In the genomic region with DNA sequence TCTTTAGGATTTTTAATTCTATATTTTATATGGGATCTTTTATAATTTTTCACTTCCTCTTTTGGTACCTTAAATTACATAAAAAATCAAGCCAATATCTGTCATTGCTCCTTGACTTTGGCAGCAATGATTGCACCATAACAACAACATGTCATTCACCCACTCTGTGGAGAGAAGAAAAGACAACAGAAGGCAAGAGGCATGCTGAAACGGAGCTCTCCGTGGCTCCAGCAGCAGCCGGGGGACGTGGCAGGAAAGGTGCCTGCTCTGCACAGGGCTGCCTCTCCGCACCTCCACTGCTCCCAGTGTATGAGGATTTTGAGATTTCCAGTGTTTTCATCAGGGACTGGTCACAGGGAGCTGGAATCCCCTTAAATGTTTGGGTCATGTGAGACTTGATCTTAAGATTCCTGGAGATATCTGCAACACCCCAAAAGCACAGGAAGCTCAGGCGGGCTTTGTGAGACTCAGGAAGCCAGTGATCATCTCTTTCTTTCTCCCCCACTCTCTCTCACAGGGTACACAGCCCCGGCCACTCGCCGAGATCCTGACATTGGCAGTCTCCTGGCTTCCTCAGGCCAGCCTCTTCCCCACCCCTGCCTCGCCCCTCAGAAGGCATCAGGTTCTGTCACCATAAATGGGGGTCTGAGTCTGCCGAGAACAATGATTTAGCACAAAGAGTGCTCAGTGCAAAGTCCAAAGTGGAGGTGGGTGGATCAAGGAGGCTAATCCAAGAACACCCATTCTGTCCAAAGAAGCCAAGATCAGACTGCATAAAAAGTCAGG, we compare ENCODE assay signal across 18 cellular contexts.
DNase-seq lines count a peak whose midpoint lies in the region; ATAC-seq and TF ChIP-seq lines count a peak whose summit lies in the region.
"Had no signal": no experiment of that assay in that cellular context is flagged by ENCODE, and none has a peak within 500 bp of the region (broad histone marks: within the 10 kb centered on the region; RNA-seq: fewer than 3 reads in every experiment).

No MANE protein-coding gene starts in this region.

- H3K9me3 ChIP-seq in osteoblast (ENCODE audit: low read depth, low read length) = no peaks in the 10 kb centered on the region
- H3K9me3 ChIP-seq in SJCRH30 (replicated peaks) = no peaks in the 10 kb centered on the region
- H3K9me3 ChIP-seq: psoas muscle had no signal

- no peaks in the 10 kb centered on the region; the same call in 2 of the 3 replicates for H3K9me3 Mint-ChIP-seq in GM23338
- H3K9me3 Mint-ChIP-seq: effector memory CD8-positive, alpha-beta T cell; T-helper 1 cell treated with Interleukin-12 subunit alpha and Interleukin-12 subunit beta and Interleukin-4 antibody, amounts not matched to agents 30 μg/mL and 1 μg/mL, for 36 hours had no signal

- H3K79me2 ChIP-seq in GM23338 (replicated peaks; ENCODE audit: insufficient read depth) (no peaks in the 10 kb centered on the region), osteoblast (ENCODE audit: insufficient read depth, low read length) (no peaks in the 10 kb centered on the region)

- TF ChIP-seq CTCF in GM23338 (conservative IDR thresholded peaks at IDR 0.05; ENCODE audit: low read depth in 2 of 2) (no peak), osteoblast (IDR thresholded peaks at IDR 0.05; ENCODE audit: extremely low read depth, low read depth, low read length) (no peak)

- H3K27ac ChIP-seq in GM23338 (ENCODE audit: low read depth) (no peak overlapping the region), caudate nucleus (ENCODE audit: low read depth, low read length) (peak overlapping the region; percentile 45), osteoblast (ENCODE audit: low read depth, low read length) (no peak overlapping the region), SJCRH30 (no peak overlapping the region)
- H3K27ac ChIP-seq: cardiac muscle cell, psoas muscle had no signal

- no peak overlapping the region for H3K4me3 Mint-ChIP-seq in GM23338
- H3K4me3 Mint-ChIP-seq: activated naive CD8-positive, alpha-beta T cell; effector memory CD8-positive, alpha-beta T cell; T-helper 1 cell treated with Interleukin-12 subunit alpha and Interleukin-12 subunit beta and Interleukin-4 antibody, amounts not matched to agents 30 μg/mL and 1 μg/mL, for 36 hours had no signal

- H3K27ac Mint-ChIP-seq in GM23338 = no peak overlapping the region; the same call in 1 of the 2 replicates
- H3K27ac Mint-ChIP-seq: activated naive CD8-positive, alpha-beta T cell; effector memory CD8-positive, alpha-beta T cell; T-helper 1 cell treated with Interleukin-12 subunit alpha and Interleukin-12 subunit beta and Interleukin-4 antibody, amounts not matched to agents 30 μg/mL and 1 μg/mL, for 36 hours had no signal

- no peaks in the 10 kb centered on the region for H3K36me3 ChIP-seq in GM23338 (ENCODE audit: insufficient read depth)
- no peaks in the 10 kb centered on the region for H3K36me3 ChIP-seq in osteoblast (ENCODE audit: insufficient read depth, low read length)
- H3K36me3 ChIP-seq in SJCRH30 = no peaks in the 10 kb centered on the region
- H3K36me3 ChIP-seq: cardiac muscle cell had no signal

- in situ Hi-C loops in KBM-7 (cut with MboI; ENCODE audit: low pct_unique_long_range_greater_than_20kb, low sequenced_read_pairs) = no loop called here

- ATAC-seq in GM23338 = peak; percentile 63
- ATAC-seq: effector memory CD8-positive, alpha-beta T cell; left lobe of liver; psoas muscle had no signal

- H3K4me2 ChIP-seq in GM23338 (no peak overlapping the region), osteoblast (ENCODE audit: insufficient read depth, low read length) (peak overlapping the region; percentile 32)

- H4K20me1 ChIP-seq in GM23338 (replicated peaks; ENCODE audit: insufficient read depth) (no peaks in the 10 kb centered on the region), osteoblast (ENCODE audit: insufficient read depth, low read length) (no peaks in the 10 kb centered on the region)

- H3K9me2 ChIP-seq in GM23338 (ENCODE audit: insufficient read depth) = peaks cover 2% of the 10 kb centered on the region; the same call in 1 of the 2 replicates

- H3F3A ChIP-seq in GM23338 (replicated peaks; ENCODE audit: low read depth) = no peaks in the 10 kb centered on the region

- H3K4me1 ChIP-seq in GM23338 (ENCODE audit: insufficient read depth) (peaks cover 21% of the 10 kb centered on the region), osteoblast (ENCODE audit: insufficient read depth, low read length) (peaks cover 24% of the 10 kb centered on the region), SJCRH30 (peaks cover 6% of the 10 kb centered on the region; the same call in 1 of the 2 replicates)

- peaks cover 5% of the 10 kb centered on the region for H3K27me3 Mint-ChIP-seq in GM23338 (ENCODE audit: insufficient read depth, low read depth, poor library complexity)

- DNase-seq in GM23338 (ENCODE audit: low spot score) (peak; percentile 16), NOMO-1 treated with DMSO at 0.1 percent for 48 hours (lab: John Stamatoyannopoulos, UW; ENCODE audit: unreplicated experiment) (peak; percentile 55), caudate nucleus (lab: John Stamatoyannopoulos, UW) (no peak), osteoblast (ENCODE audit: insufficient read length, low spot score, missing footprints) (no peak), SJCRH30 (no peak), DMS79 (lab: John Stamatoyannopoulos, UW) (no peak), NCI-H82 (lab: John Stamatoyannopoulos, UW) (no peak), KBM-7 (no peak)
- DNase-seq: activated CD4-positive, alpha-beta T cell treated with anti-CD3 and anti-CD28 coated beads for 1 hour; activated T-cell treated with anti-CD3 and anti-CD28 coated beads for 4 hours; effector memory CD8-positive, alpha-beta T cell; NCI-H2081; NCI-H748 treated with DMSO at 0.1 percent for 48 hours; psoas muscle had no signal

- H3K4me1 Mint-ChIP-seq in GM23338 = peaks cover 24% of the 10 kb centered on the region

- H3K36me3 Mint-ChIP-seq in GM23338 (ENCODE audit: low read depth) = no peaks in the 10 kb centered on the region
- H3K36me3 Mint-ChIP-seq: activated naive CD8-positive, alpha-beta T cell had no signal

- H3K4me3 ChIP-seq in GM23338 = no peak overlapping the region
- H3K4me3 ChIP-seq in osteoblast (ENCODE audit: insufficient read depth, low read length) = no peak overlapping the region
- H3K4me3 ChIP-seq in SJCRH30 = no peak overlapping the region
- H3K4me3 ChIP-seq: cardiac muscle cell, psoas muscle had no signal

- H2AFZ ChIP-seq in GM23338 = peak overlapping the region; percentile 92
- no peak overlapping the region for H2AFZ ChIP-seq in osteoblast (ENCODE audit: low read length)

- H3K27me3 ChIP-seq in GM23338 (ENCODE audit: insufficient read depth) (no peaks in the 10 kb centered on the region; the same call in 1 of the 2 replicates), osteoblast (ENCODE audit: insufficient read depth, low read length) (peaks cover 29% of the 10 kb centered on the region), SJCRH30 (peaks cover 7% of the 10 kb centered on the region; the same call in 1 of the 2 replicates)
- H3K27me3 ChIP-seq: cardiac muscle cell had no signal

TF ChIP-seq in GM23338, 12 proteins besides CTCF, POLR2A, EP300 and RAD21:
- no peak for TF ChIP-seq JUNB (IDR thresholded peaks at IDR 0.05; ENCODE audit: unreplicated experiment)

Comparison
In these comparisons a context has a peak if more than half of its experiments do, and no peak if none do; other contexts are left out.
1. DNase-seq: peak in GM23338 (single experiment) and NOMO-1 treated with DMSO at 0.1 percent for 48 hours (single experiment); none in caudate nucleus (0 of 61), osteoblast (single experiment), SJCRH30 (0 of 2), DMS79 (single experiment), NCI-H82 (single experiment) and KBM-7 (single experiment).